In genomic region chr1:17207540-17207939, GRCh38 we compare ENCODE assay signal across 11 cellular contexts. TPM values are rescaled to one million over a fixed set of nuclear protein-coding genes. Genes with fewer than 3 reads are reported as not detected.
DNase-seq lines count a peak whose midpoint lies in the region; ATAC-seq and TF ChIP-seq lines count a peak whose summit lies in the region.
"Had no signal": no experiment of that assay in that cellular context is flagged by ENCODE, and none has a peak within 500 bp of the region (broad histone marks: within the 10 kb centered on the region; RNA-seq: fewer than 3 reads in every experiment).

No MANE protein-coding gene starts in this region.

- H3K36me3 ChIP-seq in left ventricle myocardium inferior (no peaks in the 10 kb centered on the region), upper lobe of right lung (no peaks in the 10 kb centered on the region)
- H3K36me3 ChIP-seq: spleen had no signal

- peak; percentile 69 for DNase-seq in Right ventricle myocardium inferior (ENCODE audit: missing footprints)
- DNase-seq in left ventricle myocardium inferior = no peak
- DNase-seq in NOMO-1 (lab: John Stamatoyannopoulos, UW; ENCODE audit: unreplicated experiment in 2 of 2) = peak; percentile 18 to 59
- no peak for DNase-seq in epithelial cell of prostate (ENCODE audit: low read depth, low spot score)
- DNase-seq in upper lobe of right lung = no peak
- no peak for DNase-seq in NCI-H748 treated with DMSO at 0.1 percent for 48 hours (lab: John Stamatoyannopoulos, UW)
- DNase-seq in stimulated activated CD4-positive, alpha-beta T cell treated with anti-CD3 and anti-CD28 coated beads, Interleukin-1b, Interleukin-23, amount 100 ng/mL, for 48 hours = no peak
- DNase-seq: NCI-H1417, nephron progenitor cell, spleen had no signal

- H3K9me3 ChIP-seq in left ventricle myocardium inferior (replicated peaks) (no peaks in the 10 kb centered on the region), upper lobe of right lung (no peaks in the 10 kb centered on the region)
- H3K9me3 ChIP-seq: spleen had no signal

- TF ChIP-seq CTCF in left ventricle myocardium inferior (IDR thresholded peaks at IDR 0.05; ENCODE audit: borderline replicate concordance) = no peak
- TF ChIP-seq CTCF in upper lobe of right lung (IDR thresholded peaks at IDR 0.05) = no peak

- ATAC-seq in Right ventricle myocardium inferior (peak; percentile 27), upper lobe of right lung (peak; percentile 32), GM18861 (IDR thresholded peaks at IDR 0.05; ENCODE audit: unreplicated experiment) (no peak)

- H3K4me3 ChIP-seq in left ventricle myocardium inferior (no peak overlapping the region), upper lobe of right lung (no peak overlapping the region)
- H3K4me3 ChIP-seq: spleen had no signal

- intact Hi-C loops in Right ventricle myocardium inferior (cut with DNase I) = no loop called here
- intact Hi-C loops in left ventricle myocardium inferior (cut with micrococcal nuclease) = no loop called here
- intact Hi-C loops in upper lobe of right lung (cut with DNase I) = no loop called here

- H3K27me3 ChIP-seq in left ventricle myocardium inferior (ENCODE audit: low read depth) = peaks cover 74% of the 10 kb centered on the region
- H3K27me3 ChIP-seq in upper lobe of right lung = peaks cover under 1% of the 10 kb centered on the region

- H3K4me1 ChIP-seq in left ventricle myocardium inferior = peaks cover under 1% of the 10 kb centered on the region
- H3K4me1 ChIP-seq in upper lobe of right lung = peaks cover 10% of the 10 kb centered on the region

- H3K27ac ChIP-seq in left ventricle myocardium inferior (replicated peaks) (no peak overlapping the region), epithelial cell of prostate (peak overlapping the region; percentile 62), upper lobe of right lung (no peak overlapping the region)

RNA-seq across cellular contexts. Expression of gene PADI1, which starts 2.6 kb away (rescaled TPM):
- total RNA-seq in Right ventricle myocardium inferior (not detected), left ventricle myocardium inferior (not detected), upper lobe of right lung (not detected)

RNA-seq across cellular contexts. Expression of gene PADI3, which starts 41.4 kb away (rescaled TPM):
- not detected for total RNA-seq in Right ventricle myocardium inferior
- not detected for total RNA-seq in left ventricle myocardium inferior
- not detected for total RNA-seq in upper lobe of right lung
- total RNA-seq: spleen had no signal

Comparison
In these comparisons a context has a peak if more than half of its experiments do, and no peak if none do; other contexts are left out.
1. DNase-seq: peak in Right ventricle myocardium inferior (single experiment) and NOMO-1 (2 of 2); none in left ventricle myocardium inferior (single experiment), epithelial cell of prostate (single experiment), upper lobe of right lung (single experiment), NCI-H748 treated with DMSO at 0.1 percent for 48 hours (single experiment) and stimulated activated CD4-positive, alpha-beta T cell treated with anti-CD3 and anti-CD28 coated beads, Interleukin-1b, Interleukin-23, amount 100 ng/mL, for 48 hours (single experiment).